Comparison of ENCODE assay signal across 1 cellular context in the genomic region with DNA sequence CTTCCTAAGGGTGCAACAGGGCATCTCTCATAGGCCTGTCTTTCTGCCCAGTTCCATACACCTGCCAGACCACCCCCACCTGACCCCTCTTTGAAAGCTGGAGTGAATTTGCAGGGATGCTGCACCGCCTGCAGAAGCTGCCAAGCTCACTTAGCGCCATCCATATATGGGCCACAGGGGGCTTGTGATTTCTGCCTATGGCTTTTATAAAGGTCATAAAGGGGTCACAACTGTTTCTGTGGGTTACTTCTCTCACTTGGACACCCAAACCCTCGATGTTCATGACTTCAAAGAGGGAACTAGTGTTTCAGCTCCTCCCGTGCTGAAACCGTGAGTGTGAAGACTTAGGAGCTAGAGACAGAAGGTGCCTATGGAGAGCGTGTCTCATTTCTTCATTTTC.
TF ChIP-seq lines count a peak whose summit lies in the region.

No MANE protein-coding gene starts in this region.

TF ChIP-seq in GM12878, 131 proteins besides CTCF, POLR2A, EP300 and RAD21 (continued from another document):
- TF ChIP-seq IKZF2 (IDR thresholded peaks at IDR 0.05) (no peak), EED (IDR thresholded peaks at IDR 0.05; ENCODE audit: low read depth) (no peak), HDGF (IDR thresholded peaks at IDR 0.05) (no peak), BHLHE40 (IDR thresholded peaks at IDR 0.05; ENCODE audit: borderline replicate concordance in 1 of 2, low read depth in 2 of 2, low read length in 1 of 2) (0 out of 4 replicates have a peak, but pooled peaks of 1 of the 2 experiments have one; percentile 26), ZSCAN29 (IDR thresholded peaks at IDR 0.05) (no peak)
- TF ChIP-seq, protein P1, sequence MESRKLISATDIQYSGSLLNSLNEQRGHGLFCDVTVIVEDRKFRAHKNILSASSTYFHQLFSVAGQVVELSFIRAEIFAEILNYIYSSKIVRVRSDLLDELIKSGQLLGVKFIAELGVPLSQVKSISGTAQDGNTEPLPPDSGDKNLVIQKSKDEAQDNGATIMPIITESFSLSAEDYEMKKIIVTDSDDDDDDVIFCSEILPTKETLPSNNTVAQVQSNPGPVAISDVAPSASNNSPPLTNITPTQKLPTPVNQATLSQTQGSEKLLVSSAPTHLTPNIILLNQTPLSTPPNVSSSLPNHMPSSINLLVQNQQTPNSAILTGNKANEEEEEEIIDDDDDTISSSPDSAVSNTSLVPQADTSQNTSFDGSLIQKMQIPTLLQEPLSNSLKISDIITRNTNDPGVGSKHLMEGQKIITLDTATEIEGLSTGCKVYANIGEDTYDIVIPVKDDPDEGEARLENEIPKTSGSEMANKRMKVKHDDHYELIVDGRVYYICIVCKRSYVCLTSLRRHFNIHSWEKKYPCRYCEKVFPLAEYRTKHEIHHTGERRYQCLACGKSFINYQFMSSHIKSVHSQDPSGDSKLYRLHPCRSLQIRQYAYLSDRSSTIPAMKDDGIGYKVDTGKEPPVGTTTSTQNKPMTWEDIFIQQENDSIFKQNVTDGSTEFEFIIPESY (IDR thresholded peaks at IDR 0.05), result peak; percentile 71; the same call in 1 of the 2 replicates
